ENCODE assay signal across 8 cellular contexts in genomic region chr5:10111575-10111974, GRCh38.
DNase-seq lines count a peak whose midpoint lies in the region; ATAC-seq and TF ChIP-seq lines count a peak whose summit lies in the region.

No MANE protein-coding gene starts in this region.

- H3K36me3 ChIP-seq in ascending aorta, result no peaks in the 10 kb centered on the region

- H3K27ac ChIP-seq in dorsolateral prefrontal cortex (no peak overlapping the region), ascending aorta (no peak overlapping the region)

- TF ChIP-seq CTCF in dorsolateral prefrontal cortex (IDR thresholded peaks at IDR 0.05 in 54 of 56, conservative IDR thresholded peaks at IDR 0.05 in 2 of 56; ENCODE audit: low read depth in 1 of 56, partially characterized antibody in 56 of 56) (peak in 45 of 56 donors; percentile 7 to 64 (median 38)), ascending aorta (IDR thresholded peaks at IDR 0.05) (no peak)

- intact Hi-C loops in dorsolateral prefrontal cortex (cut with DNase I) (loop anchor here in 1 of 2 donors (10.0 kb wide), 1 partner anchor 217 kb away; no protein-coding TSS in a partner anchor), ascending aorta (cut with DNase I) (no loop called here)

- ATAC-seq in GM21390 (IDR thresholded peaks at IDR 0.05; ENCODE audit: unreplicated experiment), result peak; percentile 80
- ATAC-seq in HG03095 (IDR thresholded peaks at IDR 0.05; ENCODE audit: unreplicated experiment), result no peak

- H3K9me3 ChIP-seq in ascending aorta, result no peaks in the 10 kb centered on the region

- DNase-seq in COLO829 (ENCODE audit: low spot score) (peak; percentile 61), NCI-H460 (ENCODE audit: extremely low read depth, low read depth) (peak; percentile 11), dorsolateral prefrontal cortex (no peak), retina (peak; percentile 43), ascending aorta (ENCODE audit: low spot score in 2 of 2) (no peak)
- no peak for DNase-seq in stimulated activated CD4-positive, alpha-beta T cell treated with anti-CD3 and anti-CD28 coated beads, Interleukin-12 subunit alpha, Interleukin-12 subunit beta, amount 100 ng/mL, for 4 hours

- no peak overlapping the region for H3K4me3 ChIP-seq in dorsolateral prefrontal cortex
- H3K4me3 ChIP-seq in ascending aorta, result no peak overlapping the region

- H3K27me3 ChIP-seq in dorsolateral prefrontal cortex (no peaks in the 10 kb centered on the region), ascending aorta (no peaks in the 10 kb centered on the region)

- no peaks in the 10 kb centered on the region for H3K4me1 ChIP-seq in ascending aorta

Comparison
In these comparisons a context has a peak if more than half of its experiments do, and no peak if none do; other contexts are left out.
1. DNase-seq: peak in COLO829 (single experiment), NCI-H460 (single experiment) and retina (single experiment); none in dorsolateral prefrontal cortex (0 of 10), stimulated activated CD4-positive, alpha-beta T cell treated with anti-CD3 and anti-CD28 coated beads, Interleukin-12 subunit alpha, Interleukin-12 subunit beta, amount 100 ng/mL, for 4 hours (single experiment) and ascending aorta (0 of 2).
2. CTCF ChIP-seq: peak in dorsolateral prefrontal cortex (45 of 56); none in ascending aorta (0 of 3).